19 cellular contexts compared by ENCODE assay signal in genomic region chr4:8344387-8344786, GRCh38.
DNase-seq lines count a peak whose midpoint lies in the region; ATAC-seq, FAIRE-seq and TF ChIP-seq lines count a peak whose summit lies in the region.
"Had no signal": no experiment of that assay in that cellular context is flagged by ENCODE, and none has a peak within 500 bp of the region (broad histone marks: within the 10 kb centered on the region; RNA-seq: fewer than 3 reads in every experiment).

No MANE protein-coding gene starts in this region.

- TF ChIP-seq RAD21 in H1 (IDR thresholded peaks at IDR 0.05 in 1 of 2, conservative IDR thresholded peaks at IDR 0.05 in 1 of 2; ENCODE audit: low read depth in 2 of 2, low read length in 2 of 2): no peak

- peaks cover 2% of the 10 kb centered on the region for H3K27me3 Mint-ChIP-seq in nephron progenitor cell (ENCODE audit: low read depth, poor library complexity)
- H3K27me3 Mint-ChIP-seq in activated CD8-positive, alpha-beta T cell treated with anti-CD3 and anti-CD28 coated beads, Interleukin-2, amount 10 ng/mL, durations not matched to agents 7 days and 5 days (ENCODE audit: low read depth): no peaks in the 10 kb centered on the region

- H2BK12ac ChIP-seq in H1 (ENCODE audit: low read depth, low read length): no peak overlapping the region

- no peak overlapping the region for H3K56ac ChIP-seq in H1 (replicated peaks; ENCODE audit: insufficient read length, low read depth, low read length)

- DNase-seq in MV-4-11 (lab: John Stamatoyannopoulos, UW) (peak; percentile 26), H1 (ENCODE audit: low read depth in 1 of 2, low spot score in 2 of 2) (no peak), nephron progenitor cell (no peak), thoracic aorta (ENCODE audit: low spot score) (no peak), UCSD-AML1 (lab: John Stamatoyannopoulos, UW; ENCODE audit: unreplicated experiment) (no peak), right lobe of liver (no peak)
- no peak for DNase-seq in activated CD8-positive, alpha-beta T cell treated with anti-CD3 and anti-CD28 coated beads, Interleukin-2, amount 10 ng/mL, durations not matched to agents 7 days and 5 days
- DNase-seq: ACHN; DMS53; Kasumi-1; NCI-H1436 treated with DMSO at 0.1 percent for 48 hours; NCI-H2029 treated with DMSO at 0.1 percent for 48 hours; NCI-H2171 treated with DMSO at 0.1 percent for 48 hours; NCI-H446 treated with DMSO at 0.1 percent for 48 hours; NK-92 treated with Interleukin-12 subunit alpha and Interleukin-12 subunit beta, amount 100 ng/mL, for 24 hours; SHP77 treated with DMSO at 0.1 percent for 48 hours had no signal

- no peak overlapping the region for H3K27ac ChIP-seq in H1 (ENCODE audit: low read depth, low read length)
- H3K27ac ChIP-seq in thoracic aorta: no peak overlapping the region
- no peak overlapping the region for H3K27ac ChIP-seq in right lobe of liver

- no peak for FAIRE-seq in H1 (lab: Jason Lieb, UNC)

- H3K4ac ChIP-seq in H1 (replicated peaks; ENCODE audit: insufficient read length, low read depth, low read length): no peak overlapping the region

- no peak overlapping the region for H4K8ac ChIP-seq in H1 (ENCODE audit: extremely low read depth, insufficient read depth, low read length)

- no peak overlapping the region for H3K23ac ChIP-seq in H1 (ENCODE audit: insufficient read length)

- peaks cover 1% of the 10 kb centered on the region; the same call in 1 of the 2 replicates for H3K23me2 ChIP-seq in H1 (ENCODE audit: low read depth, low read length)

- no peak overlapping the region for H3K9ac ChIP-seq in H1 (replicated peaks in 1 of 4; ENCODE audit: extremely low read depth in 1 of 4, low read depth in 3 of 4, low read length in 3 of 4)

- H4K5ac ChIP-seq in H1 (ENCODE audit: insufficient read length, low read depth, low read length): no peak overlapping the region

- peak overlapping the region; percentile 15; the same call in 1 of the 2 replicates for H2BK20ac ChIP-seq in H1 (ENCODE audit: low read length)

- H3K4me1 Mint-ChIP-seq in nephron progenitor cell: peaks cover 24% of the 10 kb centered on the region
- H3K4me1 Mint-ChIP-seq in activated CD8-positive, alpha-beta T cell treated with anti-CD3 and anti-CD28 coated beads, Interleukin-2, amount 10 ng/mL, durations not matched to agents 7 days and 5 days (ENCODE audit: low read depth): no peaks in the 10 kb centered on the region
- H3K4me1 Mint-ChIP-seq: B cell had no signal

- H4K20me1 ChIP-seq in H1 (replicated peaks in 1 of 2; ENCODE audit: control insufficient read depth in 1 of 2, insufficient read depth in 2 of 2, low read length in 2 of 2): no peaks in the 10 kb centered on the region

- no peak overlapping the region for H4K91ac ChIP-seq in H1 (replicated peaks; ENCODE audit: insufficient read length, low read length)

- H3K4me1 ChIP-seq in H1 (replicated peaks in 1 of 4; ENCODE audit: control insufficient read depth in 3 of 4, insufficient read depth in 4 of 4, low read length in 3 of 4) (peaks cover 0 to 4% (median 2%) of the 10 kb centered on the region in 4 experiments; a peak in 3 of 7 replicates), thoracic aorta (ENCODE audit: control insufficient read depth in 1 of 2, low read depth in 2 of 2) (peaks cover 3 to 51% of the 10 kb centered on the region in 2 donors), right lobe of liver (no peaks in the 10 kb centered on the region)
- H3K4me1 ChIP-seq: HAP-1 had no signal

- H3K27me3 ChIP-seq in H1 (replicated peaks in 1 of 4; ENCODE audit: control insufficient read depth in 3 of 4, extremely low read depth in 1 of 4, insufficient read depth in 3 of 4, low read length in 3 of 4) (no peaks in the 10 kb centered on the region), thoracic aorta (replicated peaks; ENCODE audit: insufficient read depth) (no peaks in the 10 kb centered on the region), right lobe of liver (no peaks in the 10 kb centered on the region)

- H3K79me1 ChIP-seq in H1 (ENCODE audit: low read depth, low read length): no peaks in the 10 kb centered on the region

- H3K79me2 ChIP-seq in H1 (ENCODE audit: control insufficient read depth in 1 of 2, insufficient read depth in 2 of 2, low read length in 2 of 2): no peaks in the 10 kb centered on the region

- no peak overlapping the region for H3K4me2 ChIP-seq in H1 (ENCODE audit: insufficient read depth in 1 of 2, low read depth in 2 of 2, low read length in 2 of 2)

- H3K9me3 Mint-ChIP-seq in nephron progenitor cell: no peaks in the 10 kb centered on the region
- no peaks in the 10 kb centered on the region for H3K9me3 Mint-ChIP-seq in activated CD8-positive, alpha-beta T cell treated with anti-CD3 and anti-CD28 coated beads, Interleukin-2, amount 10 ng/mL, durations not matched to agents 7 days and 5 days (ENCODE audit: insufficient read depth)
- H3K9me3 Mint-ChIP-seq: CD4-positive, alpha-beta T cell had no signal

- H3K4me3 Mint-ChIP-seq in nephron progenitor cell: no peak overlapping the region
- H3K4me3 Mint-ChIP-seq in activated CD8-positive, alpha-beta T cell treated with anti-CD3 and anti-CD28 coated beads, Interleukin-2, amount 10 ng/mL, durations not matched to agents 7 days and 5 days: no peak overlapping the region
- H3K4me3 Mint-ChIP-seq: B cell; CD4-positive, alpha-beta T cell had no signal

- H2AK5ac ChIP-seq in H1 (ENCODE audit: low read depth, low read length): no peak overlapping the region

- no peak overlapping the region for H3K18ac ChIP-seq in H1 (ENCODE audit: extremely low read depth, low read length)

- H2BK5ac ChIP-seq in H1 (ENCODE audit: low read depth, low read length): no peak overlapping the region

- no peaks in the 10 kb centered on the region for H3K36me3 Mint-ChIP-seq in nephron progenitor cell (ENCODE audit: low read depth)
- no peaks in the 10 kb centered on the region for H3K36me3 Mint-ChIP-seq in activated CD8-positive, alpha-beta T cell treated with anti-CD3 and anti-CD28 coated beads, Interleukin-2, amount 10 ng/mL, durations not matched to agents 7 days and 5 days (ENCODE audit: low read depth)

- H3K14ac ChIP-seq in H1 (ENCODE audit: insufficient read length): no peak overlapping the region

- no peak overlapping the region for H2BK120ac ChIP-seq in H1 (replicated peaks; ENCODE audit: low read depth, low read length)

- H2AFZ ChIP-seq in H1 (ENCODE audit: low read length): no peak overlapping the region

- peak overlapping the region; percentile 17 for H3K27ac Mint-ChIP-seq in nephron progenitor cell
- H3K27ac Mint-ChIP-seq in activated CD8-positive, alpha-beta T cell treated with anti-CD3 and anti-CD28 coated beads, Interleukin-2, amount 10 ng/mL, durations not matched to agents 7 days and 5 days: no peak overlapping the region
- H3K27ac Mint-ChIP-seq: B cell; CD4-positive, alpha-beta T cell had no signal

- TF ChIP-seq POLR2A in H1 (IDR thresholded peaks at IDR 0.05; ENCODE audit: control extremely low read depth in 1 of 2, low read depth in 2 of 2, low read length in 2 of 2) (no peak), right lobe of liver (IDR thresholded peaks at IDR 0.05) (no peak)

- ATAC-seq in thoracic aorta (ENCODE audit: insufficient number of reproducible peaks, low FRiP score, low read depth) (peak; percentile 13), right lobe of liver (no peak)
- no peak for ATAC-seq in activated CD8-positive, alpha-beta T cell treated with anti-CD3 and anti-CD28 coated beads, Interleukin-2, amount 10 ng/mL, durations not matched to agents 7 days and 5 days

- CTCF ChIA-PET in H1 (lab: Charles Lee; ENCODE audit: partially characterized antibody): interaction anchor here (0.8 to 5.7 kb wide), 18 partner anchors 8 to 98 kb away, joined by 3 to 27 read pairs (median 6); no protein-coding TSS in a partner anchor
- CTCF ChIA-PET in activated CD8-positive, alpha-beta T cell treated with anti-CD3 and anti-CD28 coated beads, Interleukin-2, amount 10 ng/mL, durations not matched to agents 7 days and 5 days (lab: Charles Lee): no interaction called here

- no peak for TF ChIP-seq EP300 in H1 (IDR thresholded peaks at IDR 0.05; ENCODE audit: borderline replicate concordance in 1 of 2, low read depth in 2 of 2, low read length in 2 of 2)

- no peak overlapping the region for H2BK15ac ChIP-seq in H1 (ENCODE audit: low read length)

- H3K9me3 ChIP-seq in H1 (ENCODE audit: insufficient read depth in 2 of 2, low read depth in 1 of 2, low read length in 1 of 2) (no peaks in the 10 kb centered on the region), thoracic aorta (no peaks in the 10 kb centered on the region), right lobe of liver (no peaks in the 10 kb centered on the region)
- H3K9me3 ChIP-seq: HAP-1 had no signal

- H3K4me3 ChIP-seq in H1 (ENCODE audit: extremely low read depth in 1 of 4, insufficient read depth in 2 of 4, low read depth in 3 of 4, low read length in 4 of 4) (no peak overlapping the region), thoracic aorta (no peak overlapping the region), right lobe of liver (no peak overlapping the region)
- H3K4me3 ChIP-seq: HAP-1 had no signal

- intact Hi-C loops in right lobe of liver (cut with DNase I): no loop called here

- POLR2A ChIA-PET in H1 (lab: Charles Lee; ENCODE audit: partially characterized antibody): interaction anchor here (0.7 to 0.9 kb wide), 2 partner anchors 14 to 19 kb away, joined by 3 read pairs; no protein-coding TSS in a partner anchor
- POLR2A ChIA-PET in activated CD8-positive, alpha-beta T cell treated with anti-CD3 and anti-CD28 coated beads, Interleukin-2, amount 10 ng/mL, durations not matched to agents 7 days and 5 days (lab: Charles Lee): no interaction called here

- H3K36me3 ChIP-seq in H1 (ENCODE audit: control insufficient read depth in 2 of 4, insufficient read depth in 4 of 4, low read length in 3 of 4): no peaks in the 10 kb centered on the region
- no peaks in the 10 kb centered on the region for H3K36me3 ChIP-seq in thoracic aorta
- H3K36me3 ChIP-seq in right lobe of liver: no peaks in the 10 kb centered on the region
- H3K36me3 ChIP-seq: HAP-1 had no signal

- TF ChIP-seq CTCF in H1 (IDR thresholded peaks at IDR 0.05; ENCODE audit: control extremely low read depth in 1 of 3, insufficient read depth in 1 of 3, low read depth in 1 of 3, low read length in 3 of 3) (no peak), nephron progenitor cell (IDR thresholded peaks at IDR 0.05) (no peak), thoracic aorta (IDR thresholded peaks at IDR 0.05) (no peak), right lobe of liver (IDR thresholded peaks at IDR 0.05) (no peak)

- 94% methylated on average over 14 of the region's 14 CpGs; no CpG with 5 or more reads in 1 of the 2 experiments for WGBS in H1 (ENCODE audit: extremely low coverage in 1 of 2, insufficient coverage in 1 of 2, insufficient read length in 1 of 2, insufficient replicate concordance in 2 of 2, low coverage in 1 of 2, low lambda C conversion rate in 2 of 2, missing lambda C conversion rate in 1 of 2), 2 experiments
- 49% methylated on average over 7 of the region's 14 CpGs for WGBS in right lobe of liver (ENCODE audit: insufficient coverage, low coverage, low lambda C conversion rate, missing lambda C conversion rate)

TF ChIP-seq in H1, 55 proteins besides CTCF, POLR2A, EP300 and RAD21 (continues in another document):
- no peak for TF ChIP-seq HDAC2 (IDR thresholded peaks at IDR 0.05; ENCODE audit: borderline replicate concordance in 1 of 2, low read depth in 2 of 2, low read length in 2 of 2)
- no peak for TF ChIP-seq CBX8 (IDR thresholded peaks at IDR 0.05; ENCODE audit: borderline replicate concordance, low read depth, low read length)
- TF ChIP-seq TAF1 (IDR thresholded peaks at IDR 0.05; ENCODE audit: low read depth, low read length): no peak
